1 cellular context compared by ENCODE assay signal in genomic region chr7:104926189-104926904, GRCh38.
A peak's percentile ranks its signal among the peaks of the same experiment; 100 is the strongest.
TF ChIP-seq lines count a peak whose summit lies in the region.

No MANE protein-coding gene starts in this region.

TF ChIP-seq in HepG2, 621 proteins besides CTCF, POLR2A, EP300 and RAD21:
- TF ChIP-seq, protein P1, sequence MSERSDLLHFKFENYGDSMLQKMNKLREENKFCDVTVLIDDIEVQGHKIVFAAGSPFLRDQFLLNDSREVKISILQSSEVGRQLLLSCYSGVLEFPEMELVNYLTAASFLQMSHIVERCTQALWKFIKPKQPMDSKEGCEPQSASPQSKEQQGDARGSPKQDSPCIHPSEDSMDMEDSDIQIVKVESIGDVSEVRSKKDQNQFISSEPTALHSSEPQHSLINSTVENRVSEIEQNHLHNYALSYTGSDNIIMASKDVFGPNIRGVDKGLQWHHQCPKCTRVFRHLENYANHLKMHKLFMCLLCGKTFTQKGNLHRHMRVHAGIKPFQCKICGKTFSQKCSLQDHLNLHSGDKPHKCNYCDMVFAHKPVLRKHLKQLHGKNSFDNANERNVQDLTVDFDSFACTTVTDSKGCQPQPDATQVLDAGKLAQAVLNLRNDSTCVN (CRISPR knock-in tag; IDR thresholded peaks at IDR 0.05; ENCODE audit: borderline replicate concordance): no peak
- TF ChIP-seq TEAD3 (CRISPR knock-in tag; optimal IDR thresholded peaks at IDR 0.05; ENCODE audit: borderline replicate concordance) (no peak), ZFP41 (CRISPR knock-in tag; IDR thresholded peaks at IDR 0.05; ENCODE audit: borderline replicate concordance) (no peak), HNRNPK (IDR thresholded peaks at IDR 0.05; ENCODE audit: low read depth, low read length, poor library complexity, severe bottlenecking) (no peak), PRDM15 (CRISPR knock-in tag; IDR thresholded peaks at IDR 0.05) (no peak), NR2F6 (IDR thresholded peaks at IDR 0.05) (peak; percentile 10; the same call in 1 of the 2 replicates), NR2F6 (CRISPR knock-in tag; IDR thresholded peaks at IDR 0.05) (no peak), EED (CRISPR knock-in tag; IDR thresholded peaks at IDR 0.05) (no peak), ZNF564 (CRISPR knock-in tag; IDR thresholded peaks at IDR 0.05) (no peak), NR2F2 (IDR thresholded peaks at IDR 0.05; ENCODE audit: borderline replicate concordance, low read depth) (0 out of 2 replicates have a peak, but pooled peaks have one; percentile 35), ZBTB42 (CRISPR knock-in tag; IDR thresholded peaks at IDR 0.05) (no peak), IKZF1 (IDR thresholded peaks at IDR 0.05) (no peak)
- TF ChIP-seq, protein P2, sequence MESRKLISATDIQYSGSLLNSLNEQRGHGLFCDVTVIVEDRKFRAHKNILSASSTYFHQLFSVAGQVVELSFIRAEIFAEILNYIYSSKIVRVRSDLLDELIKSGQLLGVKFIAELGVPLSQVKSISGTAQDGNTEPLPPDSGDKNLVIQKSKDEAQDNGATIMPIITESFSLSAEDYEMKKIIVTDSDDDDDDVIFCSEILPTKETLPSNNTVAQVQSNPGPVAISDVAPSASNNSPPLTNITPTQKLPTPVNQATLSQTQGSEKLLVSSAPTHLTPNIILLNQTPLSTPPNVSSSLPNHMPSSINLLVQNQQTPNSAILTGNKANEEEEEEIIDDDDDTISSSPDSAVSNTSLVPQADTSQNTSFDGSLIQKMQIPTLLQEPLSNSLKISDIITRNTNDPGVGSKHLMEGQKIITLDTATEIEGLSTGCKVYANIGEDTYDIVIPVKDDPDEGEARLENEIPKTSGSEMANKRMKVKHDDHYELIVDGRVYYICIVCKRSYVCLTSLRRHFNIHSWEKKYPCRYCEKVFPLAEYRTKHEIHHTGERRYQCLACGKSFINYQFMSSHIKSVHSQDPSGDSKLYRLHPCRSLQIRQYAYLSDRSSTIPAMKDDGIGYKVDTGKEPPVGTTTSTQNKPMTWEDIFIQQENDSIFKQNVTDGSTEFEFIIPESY (CRISPR knock-in tag; IDR thresholded peaks at IDR 0.05): no peak
TF ChIP-seq in HepG2: peak in this region for 2.
